Comparison of ENCODE assay signal across 8 cellular contexts in the genomic region with DNA sequence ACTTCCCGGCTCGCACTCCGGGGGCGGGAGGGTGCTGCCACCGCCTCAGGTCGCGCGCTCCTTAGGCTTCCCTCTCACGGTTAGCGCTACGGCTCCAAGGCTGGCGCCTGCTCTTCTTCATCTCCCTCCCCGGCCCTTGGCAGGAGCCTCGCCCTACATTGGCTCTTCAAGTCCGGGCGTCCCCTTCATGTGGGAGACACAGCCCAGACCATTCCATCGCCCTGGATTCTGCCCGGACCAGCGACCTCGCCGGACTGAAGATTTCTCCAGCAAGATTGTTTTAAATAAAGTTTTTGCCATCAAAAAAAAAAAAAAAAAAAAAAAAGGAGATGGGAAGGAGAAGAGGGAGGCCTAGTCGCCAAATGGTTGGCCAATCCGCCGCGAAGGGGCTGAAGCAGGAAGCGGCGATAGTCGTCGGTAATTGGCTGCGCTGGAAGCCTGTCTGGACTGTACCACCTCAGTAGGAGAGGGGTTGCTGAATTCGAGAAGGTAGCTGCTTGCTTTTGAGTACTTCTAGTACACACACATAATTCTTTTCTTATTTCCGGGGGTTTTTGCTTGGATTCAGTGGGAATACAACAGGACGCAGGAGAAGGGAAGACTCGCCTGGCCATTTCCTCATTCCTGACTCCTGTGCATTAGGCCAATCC. TPM values are rescaled to one million over a fixed set of nuclear protein-coding genes. Genes with fewer than 3 reads are reported as not detected.
DNase-seq lines count a peak whose midpoint lies in the region; ATAC-seq and TF ChIP-seq lines count a peak whose summit lies in the region.

No MANE protein-coding gene starts in this region.

- DNase-seq in GM13976 (ENCODE audit: low spot score): peak; percentile 94
- peak; percentile 98 for DNase-seq in NCI-H1436 treated with DMSO at 0.1 percent for 48 hours (lab: John Stamatoyannopoulos, UW)
- DNase-seq in T-cell: peak in 32 of 34 experiments; percentile 60 to 98 (median 94)
- DNase-seq in amniotic epithelial cell (ENCODE audit: low read depth): peak; percentile 99
- peak; percentile 96 to 98 for DNase-seq in heart right ventricle
- DNase-seq in posterior cingulate gyrus: peak; percentile 95 to 99 (median 97)
- peak; percentile 88 to 99 for DNase-seq in upper lobe of left lung

- TF ChIP-seq EP300 in upper lobe of left lung (IDR thresholded peaks at IDR 0.05): no peak

- CTCF ChIA-PET in T-cell (lab: Charles Lee): interaction anchor here (0.8 to 2.1 kb wide), 5 partner anchors 23 to 174 kb away, joined by 3 to 5 read pairs (median 4); a partner anchor contains a TSS

- ATAC-seq in HG02852 (IDR thresholded peaks at IDR 0.05; ENCODE audit: unreplicated experiment) (peak; percentile 65), T-cell (replicated peaks in 1 of 4) (peak; percentile 70 to 76 (median 72)), heart right ventricle (peak; percentile 85 to 96 (median 92)), upper lobe of left lung (ENCODE audit: low FRiP score in 2 of 2) (peak; percentile 95 to 97)

- H3K36me3 ChIP-seq in heart right ventricle (peaks cover 0 to 22% (median under 1%) of the 10 kb centered on the region in 9 donors), upper lobe of left lung (peaks cover 0 to 9% (median 8%) of the 10 kb centered on the region in 4 donors)

- peaks cover 0 to 43% (median 26%) of the 10 kb centered on the region in 9 donors for H3K4me1 ChIP-seq in heart right ventricle
- H3K4me1 ChIP-seq in upper lobe of left lung: peaks cover 18 to 31% (median 26%) of the 10 kb centered on the region in 4 donors

- TF ChIP-seq CTCF in GM13976 (IDR thresholded peaks at IDR 0.05; ENCODE audit: borderline replicate concordance, control extremely low read depth, extremely low read depth, insufficient read depth, missing control alignments): no peak
- TF ChIP-seq CTCF in heart right ventricle (IDR thresholded peaks at IDR 0.05): no peak
- peak in 1 of 6 experiments; percentile 23 for TF ChIP-seq CTCF in upper lobe of left lung (IDR thresholded peaks at IDR 0.05)

- WGBS in heart right ventricle, 2 donors: 0% methylated on average over 34 of the region's 34 CpGs
- 0 to 1% methylated on average over 29 to 34 of the region's 34 CpGs for WGBS in upper lobe of left lung, 2 donors

- peaks cover 50 to 55% (median 50%) of the 10 kb centered on the region in 3 donors for H3K4me1 Mint-ChIP-seq in T-cell

- H3K27ac ChIP-seq in heart right ventricle (peak overlapping the region; percentile 87 to 99 (median 97)), upper lobe of left lung (peak overlapping the region; percentile 96 to 99 (median 98))

- TF ChIP-seq POLR2A in upper lobe of left lung (IDR thresholded peaks at IDR 0.05): peak in 1 of 4 donors; percentile 22

- peaks cover 10% of the 10 kb centered on the region for H3K36me3 Mint-ChIP-seq in T-cell

- intact Hi-C loops in heart right ventricle (cut with DNase I) (loop anchor here in 4 of 10 donors (1.0 to 5.0 kb wide), 4 partner anchors 10 to 912 kb away; a partner anchor contains a TSS), posterior cingulate gyrus (cut with DNase I) (loop anchor here (1.0 to 2.0 kb wide), 3 partner anchors 10 to 133 kb away; a partner anchor contains a TSS)

- no peaks in the 10 kb centered on the region for H3K9me3 Mint-ChIP-seq in T-cell

- no peaks in the 10 kb centered on the region for H3K27me3 Mint-ChIP-seq in T-cell

- POLR2A ChIA-PET in T-cell (lab: Charles Lee): interaction anchor here (0.7 to 1.0 kb wide), 3 partner anchors 9 to 888 kb away, joined by 4 to 12 read pairs (median 6); a partner anchor contains a TSS

- H3K27me3 ChIP-seq in heart right ventricle (no peaks in the 10 kb centered on the region), upper lobe of left lung (no peaks in the 10 kb centered on the region)

- in situ Hi-C loops in GM13976 (cut with MboI; ENCODE audit: low sequenced_read_pairs, unreplicated experiment): loop anchor here (25.0 kb wide), 2 partner anchors 145 to 845 kb away; a partner anchor contains a TSS

- peak overlapping the region; percentile 99 to 100 for H3K27ac Mint-ChIP-seq in T-cell

- peak overlapping the region; percentile 93 to 98 (median 95) for H3K4me3 Mint-ChIP-seq in T-cell

- no peaks in the 10 kb centered on the region for H3K9me3 ChIP-seq in heart right ventricle
- H3K9me3 ChIP-seq in upper lobe of left lung: no peaks in the 10 kb centered on the region

- peak overlapping the region; percentile 66 to 100 (median 79) for H3K4me3 ChIP-seq in heart right ventricle
- peak overlapping the region; percentile 71 to 94 (median 74) for H3K4me3 ChIP-seq in upper lobe of left lung

RNA-seq across cellular contexts. Expression of a gene that starts 0.7 kb away (rescaled TPM):
- total RNA-seq in T-cell: 10 to 100 TPM; 57.3 to 67.2 (median 60.7) TPM
- 10 to 100 TPM; 32.6 to 56.5 (median 41.6) TPM for total RNA-seq in heart right ventricle
- polyA plus RNA-seq in heart right ventricle: 10 to 100 TPM; 22.3 to 31.6 TPM
- 10 to 100 TPM; 45.1 to 81.9 (median 58.7) TPM for total RNA-seq in upper lobe of left lung

RNA-seq across cellular contexts. Expression of a gene that starts 9.6 kb away (rescaled TPM):
- 10 to 100 TPM; 14.3 to 16.0 (median 14.5) TPM for total RNA-seq in T-cell
- 1 to 10 TPM; 4.0 to 9.0 (median 7.1) TPM for total RNA-seq in heart right ventricle
- 1 to 10 TPM; 2.9 to 9.0 TPM for polyA plus RNA-seq in heart right ventricle
- total RNA-seq in upper lobe of left lung: 10 to 100 TPM; 10.5 to 16.9 (median 13.4) TPM

RNA-seq across cellular contexts. Expression of a gene that starts 17.5 kb away (rescaled TPM):
- total RNA-seq in T-cell: 10 to 100 TPM in 3 of 5 donors, 1 to 10 TPM in 2; 1.8 to 13.5 (median 11.1) TPM
- 1 to 10 TPM in 2 of 10 donors, under 1 TPM in 7, not detected in 1; 0.17 to 1.1 (median 0.55) TPM for total RNA-seq in heart right ventricle
- polyA plus RNA-seq in heart right ventricle: 1 to 10 TPM in 1 of 2 donors, under 1 TPM in 1; 0.43 to 3.4 TPM
- total RNA-seq in upper lobe of left lung: 1 to 10 TPM in 5 of 6 donors, under 1 TPM in 1; 0.91 to 8.4 (median 3.5) TPM

RNA-seq across cellular contexts. Expression of a gene that starts 44.8 kb away (rescaled TPM):
- total RNA-seq in T-cell (10 to 100 TPM; 11.4 to 14.8 (median 12.7) TPM), heart right ventricle (1 to 10 TPM; 5.2 to 9.7 (median 8.4) TPM), upper lobe of left lung (10 to 100 TPM in 5 of 6 donors, 1 to 10 TPM in 1; 7.4 to 14.9 (median 13.5) TPM)
- polyA plus RNA-seq in heart right ventricle: 10 to 100 TPM in 1 of 2 donors, 1 to 10 TPM in 1; 5.2 to 18.3 TPM

RNA-seq across cellular contexts. Expression of a gene that starts 45.2 kb away (rescaled TPM):
- total RNA-seq in T-cell: 10 to 100 TPM; 34.5 to 55.9 (median 51.2) TPM
- 100 to 1,000 TPM in 1 of 10 donors, 10 to 100 TPM in 9; 58.7 to 103 (median 69.0) TPM for total RNA-seq in heart right ventricle
- 100 to 1,000 TPM in 1 of 2 donors, 10 to 100 TPM in 1; 45.4 to 105 TPM for polyA plus RNA-seq in heart right ventricle
- total RNA-seq in upper lobe of left lung: 10 to 100 TPM; 16.2 to 67.3 (median 53.1) TPM

Comparison
In these comparisons a context has a peak if more than half of its experiments do, and no peak if none do; other contexts are left out.
1. Peak in every context shown above with its lines: DNase-seq, ATAC-seq, H3K4me3 ChIP-seq and H3K27ac ChIP-seq.